Comparison of ENCODE assay signal across 21 cellular contexts in the genomic region with DNA sequence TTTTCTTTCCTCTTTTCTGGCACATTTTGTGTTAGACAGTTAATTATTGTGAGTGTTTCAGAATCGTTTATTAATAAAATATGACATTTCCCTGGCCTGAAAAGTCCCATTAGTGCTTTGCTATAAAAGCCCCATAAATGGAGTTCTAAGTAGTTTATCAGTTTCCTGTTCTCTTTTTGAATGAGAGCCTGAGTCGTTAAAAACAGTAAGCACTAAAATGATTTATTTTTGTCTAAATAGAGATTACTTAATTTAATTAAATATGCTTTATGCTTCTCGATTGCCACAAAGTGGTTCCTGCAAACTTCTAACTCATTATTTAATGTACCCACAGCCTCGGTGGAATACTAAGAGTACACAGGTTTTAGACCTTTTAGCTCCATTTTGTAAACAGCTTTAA.
"Had no signal": no experiment of that assay in that cellular context is flagged by ENCODE, and none has a peak within 500 bp of the region (broad histone marks: within the 10 kb centered on the region; RNA-seq: fewer than 3 reads in every experiment).

No MANE protein-coding gene starts in this region.

- H3K27me3 ChIP-seq: colonic mucosa, foreskin keratinocyte, gastroesophageal sphincter, heart left ventricle, hepatocyte, left lung had no signal

- H3K4me1 ChIP-seq: colonic mucosa, foreskin keratinocyte, heart left ventricle, left lung, lower lobe of right lung had no signal

- H3K9me3 ChIP-seq: gastroesophageal sphincter, lower lobe of right lung had no signal

- H3K4me3 ChIP-seq: colonic mucosa, gastroesophageal sphincter, heart left ventricle, hepatocyte, left lung, lower lobe of right lung, mucosa of descending colon had no signal

- H2AFZ ChIP-seq: hepatocyte had no signal

- H3K79me2 ChIP-seq: hepatocyte had no signal

- H3K36me3 ChIP-seq: colonic mucosa, gastroesophageal sphincter, heart left ventricle, left lung, lower lobe of right lung had no signal

- H3K4me2 ChIP-seq: hepatocyte had no signal

- H3K27ac ChIP-seq: colonic mucosa, epithelial cell of prostate, foreskin keratinocyte, gastroesophageal sphincter, heart left ventricle, hepatocyte, left lung, lower lobe of right lung had no signal

- DNase-seq: colonic mucosa; cortex of kidney; effector CD8-positive, alpha-beta T cell; erythroblast; foreskin keratinocyte; heart left ventricle; hypothalamus; immature natural killer cell; islet precursor cell; kidney; kidney glomerular epithelial cell; left colon; left lung; left ventricle myocardium superior; lower lobe of right lung; mesenchymal stem cell; mucosa of descending colon; naive B cell had no signal
